In the genomic region with DNA sequence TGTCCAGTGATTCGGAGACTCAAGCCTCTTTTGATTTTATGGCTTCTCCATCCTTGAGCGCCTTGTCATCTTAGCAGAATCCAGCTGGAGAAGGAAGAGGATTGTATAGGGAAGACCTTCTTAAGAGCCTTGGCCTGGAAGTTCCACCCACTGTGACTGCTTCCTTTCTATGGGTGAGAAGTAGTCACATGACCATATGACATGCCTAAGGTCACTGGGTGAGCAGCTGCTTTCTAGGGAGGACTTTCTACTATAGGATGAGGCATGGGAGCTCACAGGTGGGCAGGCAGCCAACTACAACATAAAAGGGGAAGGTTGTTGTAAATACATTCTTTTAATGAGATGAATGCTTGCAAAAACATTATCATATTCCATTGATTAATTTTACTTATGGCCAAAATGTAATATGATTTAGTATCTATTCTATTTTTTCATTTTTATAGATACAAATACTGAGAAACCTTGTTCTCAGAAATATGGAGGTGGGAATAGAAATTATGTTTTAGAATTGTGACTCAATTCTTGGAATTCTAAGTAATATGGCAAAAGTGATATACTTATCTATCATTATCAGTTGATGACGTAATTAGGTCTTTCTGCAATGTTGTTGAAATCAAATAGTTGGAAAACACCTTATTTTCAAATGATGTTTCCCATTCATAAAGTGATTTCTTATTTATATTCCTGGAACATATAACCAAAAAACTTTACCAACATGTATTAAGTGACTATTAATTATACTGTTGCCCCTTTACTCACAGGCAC, we compare ENCODE assay signal across 20 cellular contexts. TPM values are rescaled to one million over a fixed set of nuclear protein-coding genes. Genes with fewer than 3 reads are reported as not detected.
A peak's percentile ranks its signal among the peaks of the same experiment; 100 is the strongest.
DNase-seq lines count a peak whose midpoint lies in the region; TF ChIP-seq lines count a peak whose summit lies in the region.
"Had no signal": no experiment of that assay in that cellular context is flagged by ENCODE, and none has a peak within 500 bp of the region (broad histone marks: within the 10 kb centered on the region; RNA-seq: fewer than 3 reads in every experiment).

No MANE protein-coding gene starts in this region.

- H2AK5ac ChIP-seq in neuronal stem cell (ENCODE audit: low read depth, low read length) = no peak overlapping the region

- H3K4me2 ChIP-seq in neuronal stem cell (ENCODE audit: insufficient read depth, low read length, poor library complexity, severe bottlenecking) = no peak overlapping the region
- H3K4me2 ChIP-seq in Karpas-422 (ENCODE audit: low read depth, low read length, poor library complexity, severe bottlenecking) = no peak overlapping the region
- no peak overlapping the region for H3K4me2 ChIP-seq in hepatocyte
- H3K4me2 ChIP-seq: A549 had no signal

- H3K9ac ChIP-seq in neuronal stem cell (ENCODE audit: low read depth, low read length, poor library complexity) = no peak overlapping the region
- no peak overlapping the region for H3K9ac ChIP-seq in Karpas-422 (ENCODE audit: low read length)

- H3K79me1 ChIP-seq in neuronal stem cell (ENCODE audit: low read depth, low read length) = no peaks in the 10 kb centered on the region

- H3K9me3 ChIP-seq in neuronal stem cell (replicated peaks in 1 of 2; ENCODE audit: control insufficient read depth in 2 of 2, insufficient read depth in 1 of 2, low read depth in 1 of 2, low read length in 2 of 2) (peaks cover 2 to 3% of the 10 kb centered on the region in 2 donors), Karpas-422 (ENCODE audit: low read length) (no peaks in the 10 kb centered on the region), hepatocyte (ENCODE audit: low read depth) (no peaks in the 10 kb centered on the region)
- H3K9me3 ChIP-seq: A549, HAP-1, prostate gland had no signal

- no peak overlapping the region for H3K23ac ChIP-seq in neuronal stem cell (ENCODE audit: low read depth, low read length, poor library complexity)

- peak; percentile 32 for DNase-seq in NCI-H82 (lab: John Stamatoyannopoulos, UW)
- no peak for DNase-seq in NCI-H82 treated with DMSO at 0.1 percent for 48 hours (lab: John Stamatoyannopoulos, UW; ENCODE audit: unreplicated experiment)
- DNase-seq in HCEC 1CT = peak; percentile 18
- peak; percentile 9 for DNase-seq in RPMI8226
- DNase-seq in dermis blood vessel endothelial cell = peak; percentile 9
- no peak for DNase-seq in neuronal stem cell (ENCODE audit: low spot score)
- DNase-seq in Karpas-422 = no peak
- DNase-seq in hepatocyte (ENCODE audit: low spot score) = no peak
- DNase-seq: activated CD4-positive, alpha-beta T cell treated with anti-CD3 and anti-CD28 coated beads for 4 hours; activated effector memory CD4-positive, alpha-beta T cell treated with Interleukin-2 at 50 U/mL for 16 hours; COR-L47; effector memory CD4-positive, alpha-beta T cell; mammary epithelial cell; NCI-H1105; NCI-H2029 treated with DMSO at 0.1 percent for 48 hours; NCI-H446 treated with DMSO at 0.1 percent for 48 hours; T1000 had no signal

- no peaks in the 10 kb centered on the region for H3K4me1 ChIP-seq in neuronal stem cell (ENCODE audit: control insufficient read depth in 2 of 2, insufficient read depth in 1 of 2, low read depth in 1 of 2, low read length in 2 of 2)
- no peaks in the 10 kb centered on the region for H3K4me1 ChIP-seq in Karpas-422 (ENCODE audit: low read length)
- H3K4me1 ChIP-seq in hepatocyte (ENCODE audit: insufficient read depth) = no peaks in the 10 kb centered on the region
- H3K4me1 ChIP-seq: A549, prostate gland had no signal

- H2BK5ac ChIP-seq in neuronal stem cell (ENCODE audit: low read length) = no peak overlapping the region

- H3K14ac ChIP-seq in neuronal stem cell (ENCODE audit: low read length) = no peak overlapping the region

- no peaks in the 10 kb centered on the region for H3K27me3 ChIP-seq in neuronal stem cell (ENCODE audit: control insufficient read depth in 3 of 3, insufficient read depth in 3 of 3, low read depth in 1 of 3, low read length in 3 of 3)
- no peaks in the 10 kb centered on the region for H3K27me3 ChIP-seq in Karpas-422 (ENCODE audit: low read length)
- no peaks in the 10 kb centered on the region for H3K27me3 ChIP-seq in hepatocyte

- no peak overlapping the region for H4K8ac ChIP-seq in neuronal stem cell (ENCODE audit: low read depth, low read length)

- no peaks in the 10 kb centered on the region for H4K20me1 ChIP-seq in Karpas-422 (ENCODE audit: insufficient read depth, low read depth, low read length)
- H4K20me1 ChIP-seq in hepatocyte (ENCODE audit: insufficient read depth, poor library complexity, severe bottlenecking) = no peaks in the 10 kb centered on the region

- H4K91ac ChIP-seq in neuronal stem cell (ENCODE audit: low read depth, low read length, poor library complexity) = no peak overlapping the region

- H3K18ac ChIP-seq in neuronal stem cell (ENCODE audit: low read length) = no peak overlapping the region

- no peak overlapping the region for H3K4ac ChIP-seq in neuronal stem cell (ENCODE audit: low read length)

- WGBS in neuronal stem cell (ENCODE audit: extremely low coverage in 2 of 2, insufficient read length in 2 of 2, insufficient replicate concordance in 1 of 2), 2 donors = no CpG with 5 or more reads among the region's 3 CpGs
- 94% methylated on average over 3 of the region's 3 CpGs for WGBS in hepatocyte (ENCODE audit: low lambda C conversion rate, missing lambda C conversion rate)

- H3K79me2 ChIP-seq in Karpas-422 (ENCODE audit: low read length) (no peaks in the 10 kb centered on the region), hepatocyte (no peaks in the 10 kb centered on the region)

- H2AFZ ChIP-seq in neuronal stem cell (ENCODE audit: low read length) (no peak overlapping the region), Karpas-422 (ENCODE audit: low read length) (no peak overlapping the region), hepatocyte (no peak overlapping the region)

- H2BK15ac ChIP-seq in neuronal stem cell (ENCODE audit: low read length) = no peak overlapping the region

- H3K36me3 ChIP-seq in neuronal stem cell (replicated peaks in 1 of 2; ENCODE audit: control insufficient read depth in 2 of 2, insufficient read depth in 2 of 2, low read length in 2 of 2) (no peaks in the 10 kb centered on the region), Karpas-422 (ENCODE audit: insufficient read depth, low read length) (no peaks in the 10 kb centered on the region), hepatocyte (replicated peaks; ENCODE audit: insufficient read depth, low read depth) (no peaks in the 10 kb centered on the region)
- H3K36me3 ChIP-seq: HAP-1, prostate gland had no signal

- H2BK12ac ChIP-seq in neuronal stem cell (ENCODE audit: low read length) = no peak overlapping the region

- H2BK120ac ChIP-seq in neuronal stem cell (ENCODE audit: low read depth, low read length) = no peak overlapping the region

- no peak for TF ChIP-seq CTCF in hepatocyte (IDR thresholded peaks at IDR 0.05; ENCODE audit: poor library complexity)

- H3K9me2 ChIP-seq in Karpas-422 (replicated peaks; ENCODE audit: insufficient read depth, low read length) (no peaks in the 10 kb centered on the region), hepatocyte (replicated peaks; ENCODE audit: insufficient read depth) (no peaks in the 10 kb centered on the region)

- no peak overlapping the region for H3K27ac ChIP-seq in neuronal stem cell (replicated peaks; ENCODE audit: low read length)
- no peak overlapping the region for H3K27ac ChIP-seq in Karpas-422 (ENCODE audit: low read length)
- no peak overlapping the region for H3K27ac ChIP-seq in hepatocyte
- H3K27ac ChIP-seq: A549, prostate gland had no signal

- H3K4me3 ChIP-seq in neuronal stem cell (ENCODE audit: low read length in 2 of 2) (no peak overlapping the region), Karpas-422 (ENCODE audit: low read length) (no peak overlapping the region), hepatocyte (no peak overlapping the region)
- H3K4me3 ChIP-seq: A549, HAP-1, prostate gland had no signal

RNA-seq across cellular contexts. Expression of a gene that starts 53.6 kb away (rescaled TPM):
- total RNA-seq in dermis blood vessel endothelial cell (0.47 and 0.51 TPM in 2 replicates), hepatocyte (1.3 TPM in 2 replicates)
- 0.56 TPM for polyA plus RNA-seq in neuronal stem cell (2013, experiment 1 of 2)
- polyA plus RNA-seq in neuronal stem cell (2013, experiment 2 of 2) = 0.55 TPM
- 2.7 and 3.8 TPM in 2 replicates for total RNA-seq in Karpas-422 (2014; rRNA removed; shearing (Covaris generic); ENCODE audit: low replicate concordance)
- polyA plus RNA-seq in hepatocyte = 0.10 and 0.74 TPM in 2 replicates

Comparison
In these comparisons a context has a peak if more than half of its experiments do, and no peak if none do; other contexts are left out.
1. DNase-seq: peak in NCI-H82 (single experiment), HCEC 1CT (single experiment), RPMI8226 (single experiment) and dermis blood vessel endothelial cell (single experiment); none in NCI-H82 treated with DMSO at 0.1 percent for 48 hours (single experiment), neuronal stem cell (single experiment), Karpas-422 (single experiment) and hepatocyte (single experiment).